ENCODE assay signal across 10 cellular contexts in genomic region chr19:48962849-48963165, GRCh38. TPM values are rescaled to one million over a fixed set of nuclear protein-coding genes. Genes with fewer than 3 reads are reported as not detected.
DNase-seq lines count a peak whose midpoint lies in the region; ATAC-seq and TF ChIP-seq lines count a peak whose summit lies in the region.
"Had no signal": no experiment of that assay in that cellular context is flagged by ENCODE, and none has a peak within 500 bp of the region (broad histone marks: within the 10 kb centered on the region; RNA-seq: fewer than 3 reads in every experiment).

No MANE protein-coding gene starts in this region.

- ATAC-seq in RWPE2 (ENCODE audit: low read depth): no peak
- no peak for ATAC-seq in HG02610 (IDR thresholded peaks at IDR 0.05; ENCODE audit: unreplicated experiment)
- no peak for ATAC-seq in HG03457 (IDR thresholded peaks at IDR 0.05; ENCODE audit: unreplicated experiment)

- DNase-seq in RWPE2 (ENCODE audit: low spot score) (no peak), esophagus muscularis mucosa (ENCODE audit: extremely low spot score) (no peak), NCI-H2081 treated with DMSO at 0.1 percent for 48 hours (lab: John Stamatoyannopoulos, UW) (no peak), ACHN (no peak)
- DNase-seq: occipital lobe had no signal

- H3K4me1 ChIP-seq in RWPE2 (ENCODE audit: insufficient read depth, poor library complexity, severe bottlenecking) (peaks cover 16% of the 10 kb centered on the region), esophagus muscularis mucosa (peaks cover 40 to 55% (median 51%) of the 10 kb centered on the region in 4 donors), skeletal muscle tissue (ENCODE audit: control insufficient read depth in 3 of 3, insufficient read depth in 3 of 3, low read length in 3 of 3) (peaks cover 38 to 45% (median 44%) of the 10 kb centered on the region in 3 donors)

- H3K9me3 ChIP-seq in RWPE2 (ENCODE audit: severe bottlenecking) (no peaks in the 10 kb centered on the region), esophagus muscularis mucosa (no peaks in the 10 kb centered on the region), skeletal muscle tissue (ENCODE audit: control insufficient read depth in 3 of 3, low read length in 3 of 3) (no peaks in the 10 kb centered on the region)
- H3K9me3 ChIP-seq: HAP-1 had no signal

- H3K27ac ChIP-seq in RWPE2 (ENCODE audit: poor library complexity, severe bottlenecking): peak overlapping the region; percentile 91
- H3K27ac ChIP-seq in esophagus muscularis mucosa (replicated peaks in 1 of 4): peak overlapping the region; percentile 92 to 94 (median 93)
- H3K27ac ChIP-seq in skeletal muscle tissue (ENCODE audit: low read depth, low read length): peak overlapping the region; percentile 91

- H3K27me3 ChIP-seq in RWPE2 (ENCODE audit: insufficient read depth, poor library complexity, severe bottlenecking): no peaks in the 10 kb centered on the region
- no peaks in the 10 kb centered on the region for H3K27me3 ChIP-seq in esophagus muscularis mucosa
- H3K27me3 ChIP-seq in skeletal muscle tissue (ENCODE audit: control insufficient read depth in 3 of 3, insufficient read depth in 3 of 3, low read length in 3 of 3): no peaks in the 10 kb centered on the region

- H3K9ac ChIP-seq in skeletal muscle tissue (ENCODE audit: low read depth in 1 of 3, low read length in 3 of 3): no peak overlapping the region

- TF ChIP-seq POLR2A in esophagus muscularis mucosa (IDR thresholded peaks at IDR 0.05; ENCODE audit: low read depth): no peak

- TF ChIP-seq EP300 in esophagus muscularis mucosa (IDR thresholded peaks at IDR 0.05): no peak

- intact Hi-C loops in esophagus muscularis mucosa (cut with DNase I): no loop called here

- in situ Hi-C loops in ACHN (cut with HindIII; ENCODE audit: low pct_ligation_motif_present, low pct_unique_long_range_greater_than_20kb, low sequenced_read_pairs): no loop called here

- TF ChIP-seq CTCF in RWPE2 (IDR thresholded peaks at IDR 0.05; ENCODE audit: poor library complexity, severe bottlenecking) (no peak), esophagus muscularis mucosa (IDR thresholded peaks at IDR 0.05) (no peak)

- peak overlapping the region; percentile 17; the same call in 1 of the 2 replicates for H3K4me3 ChIP-seq in GM08714 (ENCODE audit: low read length)
- no peak overlapping the region for H3K4me3 ChIP-seq in RWPE2 (ENCODE audit: severe bottlenecking)
- H3K4me3 ChIP-seq in esophagus muscularis mucosa: no peak overlapping the region
- H3K4me3 ChIP-seq in skeletal muscle tissue (ENCODE audit: low read length in 3 of 3): no peak overlapping the region
- H3K4me3 ChIP-seq: HAP-1 had no signal

- H3K36me3 ChIP-seq in RWPE2 (ENCODE audit: low read depth) (peaks cover 25% of the 10 kb centered on the region), esophagus muscularis mucosa (peaks cover 7 to 38% (median 20%) of the 10 kb centered on the region in 4 donors), skeletal muscle tissue (ENCODE audit: control insufficient read depth in 3 of 3, insufficient read depth in 3 of 3, low read length in 3 of 3) (peaks cover 11 to 16% (median 15%) of the 10 kb centered on the region in 3 donors)

- 64% methylated on average over 7 of the region's 7 CpGs for WGBS in esophagus muscularis mucosa

RNA-seq across cellular contexts. Expression of gene FTL, which starts 2.3 kb away (rescaled TPM):
- total RNA-seq in esophagus muscularis mucosa (1,000 to 10,000 TPM; 3,246 to 4,339 (median 3,896) TPM), skeletal muscle tissue (470 TPM)

RNA-seq across cellular contexts. Expression of gene BAX, which starts 8.1 kb away (rescaled TPM):
- total RNA-seq in esophagus muscularis mucosa (10 to 100 TPM; 39.0 to 50.4 (median 42.3) TPM), skeletal muscle tissue (20.4 TPM)

RNA-seq across cellular contexts. Expression of gene DHDH, which starts 29.3 kb away (rescaled TPM):
- total RNA-seq in esophagus muscularis mucosa (under 1 TPM in 1 of 4 donors, not detected in 3; 0.57 TPM), skeletal muscle tissue (not detected)
- total RNA-seq: occipital lobe had no signal

RNA-seq across cellular contexts. Expression of gene GYS1, which starts 30.3 kb away (rescaled TPM):
- 10 to 100 TPM; 33.3 to 39.3 (median 37.3) TPM for total RNA-seq in esophagus muscularis mucosa
- total RNA-seq in skeletal muscle tissue: 42.8 TPM

RNA-seq across cellular contexts. Expression of gene RUVBL2, which starts 30.9 kb away (rescaled TPM):
- 100 to 1,000 TPM in 2 of 4 donors, 10 to 100 TPM in 2; 72.7 to 113 (median 97.6) TPM for total RNA-seq in esophagus muscularis mucosa
- 101 TPM for total RNA-seq in skeletal muscle tissue
